In the genomic region with DNA sequence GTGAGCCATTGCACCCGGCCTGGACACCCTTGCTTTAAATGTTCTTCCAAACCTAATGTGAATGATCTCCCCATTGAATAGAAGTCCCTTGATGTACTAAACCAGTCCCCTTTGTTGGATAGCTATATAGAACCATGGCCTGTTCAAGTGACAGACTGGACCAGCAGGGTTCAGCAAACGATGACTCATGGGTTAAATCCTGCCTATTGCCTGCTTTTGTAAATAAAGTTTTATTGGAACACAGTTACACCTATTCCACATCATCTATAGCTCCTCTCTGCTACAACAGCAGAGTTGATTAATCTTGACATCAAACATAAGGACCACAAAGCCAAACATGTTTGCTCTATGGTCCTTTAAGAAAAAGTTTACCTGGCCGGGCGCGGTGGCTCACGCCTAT, we compare ENCODE assay signal across 27 cellular contexts. TPM values are rescaled to one million over a fixed set of nuclear protein-coding genes. Genes with fewer than 3 reads are reported as not detected.
"Had no signal": no experiment of that assay in that cellular context is flagged by ENCODE, and none has a peak within 500 bp of the region (broad histone marks: within the 10 kb centered on the region; RNA-seq: fewer than 3 reads in every experiment).

No MANE protein-coding gene starts in this region.

- H3K9me3 ChIP-seq: ovary, thyroid gland, vagina had no signal

- H3K4me3 ChIP-seq: coronary artery, ovary, smooth muscle cell, thyroid gland, vagina had no signal

- H3K4me1 ChIP-seq: vagina had no signal

- ATAC-seq: naive thymus-derived CD8-positive, alpha-beta T cell; sciatic nerve; stimulated activated naive CD8-positive, alpha-beta T cell treated with anti-CD3 and anti-CD28 coated beads, Interleukin-15, amount 100 ng/mL, for 72 hours had no signal

- H3K36me3 Mint-ChIP-seq: immature natural killer cell; naive thymus-derived CD8-positive, alpha-beta T cell had no signal

- H3K4me2 ChIP-seq: smooth muscle cell had no signal

- H3K27ac ChIP-seq: coronary artery, ovary, thyroid gland, vagina had no signal

- H3K4me3 Mint-ChIP-seq: immature natural killer cell; mesothelial cell of epicardium; naive thymus-derived CD8-positive, alpha-beta T cell; nephron progenitor cell; stimulated activated naive CD8-positive, alpha-beta T cell treated with anti-CD3 and anti-CD28 coated beads, Interleukin-15, amount 100 ng/mL, for 72 hours had no signal

- H3K27me3 ChIP-seq: ovary, thyroid gland, vagina had no signal

- H3K36me3 ChIP-seq: ovary, thyroid gland had no signal

- H3K9me3 Mint-ChIP-seq: immature natural killer cell; mesothelial cell of epicardium; naive thymus-derived CD8-positive, alpha-beta T cell; nephron progenitor cell; stimulated activated naive CD8-positive, alpha-beta T cell treated with anti-CD3 and anti-CD28 coated beads, Interleukin-15, amount 100 ng/mL, for 72 hours had no signal

- H3K27ac Mint-ChIP-seq: immature natural killer cell; mesothelial cell of epicardium; naive thymus-derived CD8-positive, alpha-beta T cell; nephron progenitor cell; stimulated activated naive CD8-positive, alpha-beta T cell treated with anti-CD3 and anti-CD28 coated beads, Interleukin-15, amount 100 ng/mL, for 72 hours had no signal

- DNase-seq: dermis blood vessel endothelial cell; effector memory CD4-positive, alpha-beta T cell; hypothalamus; immature natural killer cell; islet precursor cell; kidney glomerular epithelial cell; mesenchymal stem cell; naive thymus-derived CD8-positive, alpha-beta T cell; nephron progenitor cell; nucleus accumbens; ovary; retina; stimulated activated CD4-positive, alpha-beta T cell treated with anti-CD3 and anti-CD28 coated beads, Interleukin-12 subunit alpha, Interleukin-12 subunit beta, amount 100 ng/mL, for 4 hours; stimulated activated CD4-positive, alpha-beta T cell treated with anti-CD3 and anti-CD28 coated beads, Interleukin-1b, Interleukin-23, amount 100 ng/mL, for 48 hours; stimulated activated CD4-positive, alpha-beta T cell treated with anti-CD3 and anti-CD28 coated beads, Interleukin-4, amount 100 ng/mL, for 1 hour; stimulated activated CD8-positive, alpha-beta memory T cell treated with anti-CD3 and anti-CD28 coated beads, Interleukin-4, amount 100 ng/mL, for 48 hours; stimulated activated naive CD4-positive, alpha-beta T cell; stimulated activated naive CD8-positive, alpha-beta T cell treated with anti-CD3 and anti-CD28 coated beads, Interleukin-15, amount 100 ng/mL, for 72 hours; thyroid gland; trophoblast cell had no signal

- H3K4me1 Mint-ChIP-seq: immature natural killer cell; naive thymus-derived CD8-positive, alpha-beta T cell; nephron progenitor cell; stimulated activated naive CD8-positive, alpha-beta T cell treated with anti-CD3 and anti-CD28 coated beads, Interleukin-15, amount 100 ng/mL, for 72 hours had no signal

- FAIRE-seq: endometrium, frontal cortex had no signal

RNA-seq across cellular contexts. Expression of a gene that starts 56.1 kb away (rescaled TPM):
- total RNA-seq: naive thymus-derived CD8-positive, alpha-beta T cell had no signal
